14 cellular contexts compared by ENCODE assay signal in the genomic region with DNA sequence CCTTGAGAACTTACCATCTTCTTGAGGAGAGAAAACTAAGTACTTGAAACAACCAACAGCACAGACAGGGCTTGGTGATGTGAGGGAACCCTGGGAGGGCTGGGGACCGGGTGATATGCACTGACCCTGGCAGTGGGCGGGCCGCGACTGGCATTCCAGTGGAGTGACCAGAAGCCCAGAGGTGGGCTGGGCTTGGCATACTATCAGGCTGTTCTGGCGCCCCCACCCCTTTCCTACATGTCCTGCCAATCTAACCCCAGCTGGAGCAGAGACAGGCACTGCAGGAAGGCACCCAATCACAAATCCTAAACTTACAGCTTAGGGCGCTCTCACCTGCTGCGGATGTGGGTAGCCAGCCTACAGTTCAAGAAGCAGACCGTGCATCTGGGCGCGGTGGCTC. TPM values are rescaled to one million over a fixed set of nuclear protein-coding genes. Genes with fewer than 3 reads are reported as not detected.
DNase-seq lines count a peak whose midpoint lies in the region; ATAC-seq and TF ChIP-seq lines count a peak whose summit lies in the region.
"Had no signal": no experiment of that assay in that cellular context is flagged by ENCODE, and none has a peak within 500 bp of the region (broad histone marks: within the 10 kb centered on the region; RNA-seq: fewer than 3 reads in every experiment).

No MANE protein-coding gene starts in this region.

- H3K18ac ChIP-seq in trophoblast cell (ENCODE audit: low read length) (no peak overlapping the region), neuronal stem cell (ENCODE audit: low read length) (no peak overlapping the region)

- WGBS in trophoblast cell (ENCODE audit: extremely low coverage, insufficient coverage, insufficient read length), result no CpG with 5 or more reads among the region's 10 CpGs
- no CpG with 5 or more reads among the region's 10 CpGs for WGBS in neuronal stem cell (ENCODE audit: extremely low coverage in 2 of 2, insufficient read length in 2 of 2, insufficient replicate concordance in 1 of 2), 2 donors

- no peak for TF ChIP-seq POLR2A in Peyer's patch (IDR thresholded peaks at IDR 0.05)

- H3K4me3 ChIP-seq in Peyer's patch (no peak overlapping the region), fibroblast of lung (replicated peaks in 1 of 4; ENCODE audit: control extremely low read depth in 1 of 4, insufficient read depth in 1 of 4, low read depth in 3 of 4, low read length in 4 of 4) (no peak overlapping the region), trophoblast cell (ENCODE audit: low read depth, low read length) (no peak overlapping the region), neuronal stem cell (ENCODE audit: low read length in 2 of 2) (no peak overlapping the region)
- H3K4me3 ChIP-seq: SK-N-MC had no signal

- H3K27me3 ChIP-seq in Peyer's patch (no peaks in the 10 kb centered on the region), fibroblast of lung (ENCODE audit: control insufficient read depth, insufficient read depth, low read length) (no peaks in the 10 kb centered on the region), trophoblast cell (ENCODE audit: insufficient read depth, low read length) (no peaks in the 10 kb centered on the region), neuronal stem cell (ENCODE audit: control insufficient read depth in 3 of 3, insufficient read depth in 3 of 3, low read depth in 1 of 3, low read length in 3 of 3) (no peaks in the 10 kb centered on the region)

- no peaks in the 10 kb centered on the region for H3K9me3 ChIP-seq in Peyer's patch
- H3K9me3 ChIP-seq in fibroblast of lung (ENCODE audit: control insufficient read depth, insufficient read depth, low read depth, low read length), result no peaks in the 10 kb centered on the region
- no peaks in the 10 kb centered on the region for H3K9me3 ChIP-seq in trophoblast cell (ENCODE audit: insufficient read depth, low read depth, low read length)
- no peaks in the 10 kb centered on the region for H3K9me3 ChIP-seq in neuronal stem cell (replicated peaks in 1 of 2; ENCODE audit: control insufficient read depth in 2 of 2, insufficient read depth in 1 of 2, low read depth in 1 of 2, low read length in 2 of 2)

- H3K79me2 ChIP-seq in fibroblast of lung (ENCODE audit: control insufficient read depth, insufficient read depth, low read length) (peaks cover 39% of the 10 kb centered on the region), trophoblast cell (ENCODE audit: control insufficient read depth, insufficient read depth, low read length, poor library complexity) (peaks cover 2% of the 10 kb centered on the region)

- H4K91ac ChIP-seq in trophoblast cell (ENCODE audit: low read depth, low read length) (no peak overlapping the region), neuronal stem cell (ENCODE audit: low read depth, low read length, poor library complexity) (no peak overlapping the region)

- no peak overlapping the region for H4K12ac ChIP-seq in trophoblast cell (ENCODE audit: low read depth, low read length)

- H3K4ac ChIP-seq in trophoblast cell (ENCODE audit: low read depth, low read length), result no peak overlapping the region
- H3K4ac ChIP-seq in neuronal stem cell (ENCODE audit: low read length), result no peak overlapping the region

- TF ChIP-seq CTCF in Peyer's patch (IDR thresholded peaks at IDR 0.05) (no peak), fibroblast of lung (conservative IDR thresholded peaks at IDR 0.05 in 1 of 2, IDR thresholded peaks at IDR 0.05 in 1 of 2; ENCODE audit: low read depth in 1 of 2, low read length in 2 of 2) (no peak)

- H4K20me1 ChIP-seq in fibroblast of lung (ENCODE audit: control insufficient read depth, extremely low read depth, insufficient read depth, low read length), result no peaks in the 10 kb centered on the region

- in situ Hi-C loops in ACHN (cut with HindIII; ENCODE audit: low pct_ligation_motif_present, low pct_unique_long_range_greater_than_20kb, low sequenced_read_pairs), result no loop called here

- no peak overlapping the region for H3K14ac ChIP-seq in trophoblast cell (ENCODE audit: low read length)
- no peak overlapping the region for H3K14ac ChIP-seq in neuronal stem cell (ENCODE audit: low read length)

- H4K8ac ChIP-seq in trophoblast cell (ENCODE audit: low read depth, low read length) (no peak overlapping the region), neuronal stem cell (ENCODE audit: low read depth, low read length) (no peak overlapping the region)

- H2AFZ ChIP-seq in fibroblast of lung (ENCODE audit: low read length) (no peak overlapping the region), trophoblast cell (ENCODE audit: insufficient read depth, low read length, poor library complexity) (no peak overlapping the region), neuronal stem cell (ENCODE audit: low read length) (no peak overlapping the region)

- H3K4me1 ChIP-seq in Peyer's patch (peaks cover 0 to 38% (median 4%) of the 10 kb centered on the region in 4 donors), fibroblast of lung (ENCODE audit: control insufficient read depth, extremely low read depth, insufficient read depth, low read length) (peaks cover 40% of the 10 kb centered on the region), trophoblast cell (ENCODE audit: control insufficient read depth in 1 of 2, insufficient read depth in 2 of 2, low read length in 2 of 2) (peaks cover 34 to 35% of the 10 kb centered on the region in 2 experiments), neuronal stem cell (ENCODE audit: control insufficient read depth in 2 of 2, insufficient read depth in 1 of 2, low read depth in 1 of 2, low read length in 2 of 2) (peaks cover 0 to 21% of the 10 kb centered on the region in 2 donors)

- H3K36me3 ChIP-seq in Peyer's patch, result peaks cover 0 to 51% (median 0%) of the 10 kb centered on the region in 3 donors
- H3K36me3 ChIP-seq in fibroblast of lung (ENCODE audit: control insufficient read depth, insufficient read depth, low read length), result peaks cover 23% of the 10 kb centered on the region
- peaks cover 59 to 60% of the 10 kb centered on the region in 2 experiments for H3K36me3 ChIP-seq in trophoblast cell (ENCODE audit: control insufficient read depth in 1 of 2, insufficient read depth in 2 of 2, low read length in 2 of 2)
- peaks cover 28 to 76% of the 10 kb centered on the region in 2 donors for H3K36me3 ChIP-seq in neuronal stem cell (replicated peaks in 1 of 2; ENCODE audit: control insufficient read depth in 2 of 2, insufficient read depth in 2 of 2, low read length in 2 of 2)

- H3K27ac ChIP-seq in Peyer's patch, result peak overlapping the region in 3 of 4 donors; percentile 22 to 89 (median 56)
- peak overlapping the region; percentile 26 for H3K27ac ChIP-seq in fibroblast of lung (ENCODE audit: insufficient read depth, low read length)
- no peak overlapping the region for H3K27ac ChIP-seq in trophoblast cell (ENCODE audit: low read depth, low read length)
- H3K27ac ChIP-seq in neuronal stem cell (replicated peaks; ENCODE audit: low read length), result no peak overlapping the region
- H3K27ac ChIP-seq: SK-N-MC had no signal

- H2BK120ac ChIP-seq in trophoblast cell (ENCODE audit: insufficient read depth, low read length, poor library complexity) (no peak overlapping the region), neuronal stem cell (ENCODE audit: low read depth, low read length) (no peak overlapping the region)

- no peak overlapping the region for H2BK15ac ChIP-seq in neuronal stem cell (ENCODE audit: low read length)

- H3K79me1 ChIP-seq in trophoblast cell (ENCODE audit: low read length) (peaks cover 17% of the 10 kb centered on the region), neuronal stem cell (ENCODE audit: low read depth, low read length) (peaks cover 5% of the 10 kb centered on the region)

- ATAC-seq in HG02798 (IDR thresholded peaks at IDR 0.05; ENCODE audit: poor library complexity, unreplicated experiment), result no peak
- no peak for ATAC-seq in activated CD4-positive, CD25-positive, alpha-beta regulatory T cell treated with anti-CD3 and anti-CD28 coated beads, Interleukin-2, amount 50 U/mL, for 24 hours
- ATAC-seq: naive thymus-derived CD8-positive, alpha-beta T cell had no signal

- H3K4me2 ChIP-seq in fibroblast of lung (ENCODE audit: extremely low read depth, insufficient read depth, low read length) (no peak overlapping the region), trophoblast cell (ENCODE audit: low read length) (no peak overlapping the region), neuronal stem cell (ENCODE audit: insufficient read depth, low read length, poor library complexity, severe bottlenecking) (no peak overlapping the region)

- H2BK12ac ChIP-seq in trophoblast cell (ENCODE audit: low read length) (no peak overlapping the region), neuronal stem cell (ENCODE audit: low read length) (no peak overlapping the region)

- H2AK5ac ChIP-seq in trophoblast cell (ENCODE audit: low read length), result no peak overlapping the region
- H2AK5ac ChIP-seq in neuronal stem cell (ENCODE audit: low read depth, low read length), result no peak overlapping the region

- peak; percentile 63 for DNase-seq in ACHN
- DNase-seq in Peyer's patch, result no peak
- DNase-seq in fibroblast of lung (ENCODE audit: low read depth in 2 of 2), result peak; percentile 36 to 44
- DNase-seq in trophoblast cell, result peak; percentile 16 to 47
- no peak for DNase-seq in neuronal stem cell (ENCODE audit: low spot score)
- DNase-seq in activated effector memory CD4-positive, alpha-beta T cell treated with anti-CD3 and anti-CD28 coated beads, Interleukin-2, amount 50 U/mL, for 16 hours, result no peak
- DNase-seq: KG1; naive thymus-derived CD8-positive, alpha-beta T cell; NCI-H1930; NCI-H774; small intestine had no signal

- H3K23ac ChIP-seq in trophoblast cell (ENCODE audit: low read length) (no peak overlapping the region), neuronal stem cell (ENCODE audit: low read depth, low read length, poor library complexity) (no peak overlapping the region)

- H3K9ac ChIP-seq in fibroblast of lung (ENCODE audit: insufficient read depth, low read length), result no peak overlapping the region
- no peak overlapping the region for H3K9ac ChIP-seq in trophoblast cell (ENCODE audit: low read length)
- no peak overlapping the region for H3K9ac ChIP-seq in neuronal stem cell (ENCODE audit: low read depth, low read length, poor library complexity)

- H2BK5ac ChIP-seq in trophoblast cell (ENCODE audit: low read depth, low read length, poor library complexity), result no peak overlapping the region
- no peak overlapping the region for H2BK5ac ChIP-seq in neuronal stem cell (ENCODE audit: low read length)

RNA-seq across cellular contexts. Expression of gene GCAT, which starts 54.0 kb away (rescaled TPM):
- total RNA-seq in Peyer's patch (1 to 10 TPM; 3.8 to 9.3 (median 8.9) TPM), fibroblast of lung (7.7 and 11.9 TPM in 2 replicates)
- polyA plus RNA-seq in fibroblast of lung, result 6.6 and 11.0 TPM in 2 replicates
- polyA plus RNA-seq in fibroblast of lung (2012), result 14.0 and 25.6 TPM in 2 replicates
- polyA minus RNA-seq in fibroblast of lung (ENCODE audit: low replicate concordance), result 14.6 and 20.8 TPM in 2 replicates
- polyA plus RNA-seq in trophoblast cell (2013), result 15.3 and 16.1 TPM in 2 replicates
- polyA plus RNA-seq in neuronal stem cell (2013, experiment 1 of 2), result 22.8 TPM
- 22.6 TPM for polyA plus RNA-seq in neuronal stem cell (2013, experiment 2 of 2)

RNA-seq across cellular contexts. Expression of gene TRIOBP, which starts 56.9 kb away (rescaled TPM):
- total RNA-seq in Peyer's patch (10 to 100 TPM; 54.6 to 89.1 (median 83.6) TPM), fibroblast of lung (105 and 131 TPM in 2 replicates)
- 32.9 and 35.4 TPM in 2 replicates for polyA plus RNA-seq in fibroblast of lung
- 104 and 109 TPM in 2 replicates for polyA plus RNA-seq in fibroblast of lung (2012)
- 188 and 198 TPM in 2 replicates for polyA minus RNA-seq in fibroblast of lung (ENCODE audit: low replicate concordance)
- 47.7 and 49.4 TPM in 2 replicates for polyA plus RNA-seq in trophoblast cell (2013)
- polyA plus RNA-seq in neuronal stem cell (2013, experiment 1 of 2), result 17.8 TPM
- 17.3 TPM for polyA plus RNA-seq in neuronal stem cell (2013, experiment 2 of 2)

Comparison
In these comparisons a context has a peak if more than half of its experiments do, and no peak if none do; other contexts are left out.
1. DNase-seq: peak in ACHN (single experiment), fibroblast of lung (2 of 2) and trophoblast cell (2 of 2); none in Peyer's patch (0 of 3), neuronal stem cell (single experiment) and activated effector memory CD4-positive, alpha-beta T cell treated with anti-CD3 and anti-CD28 coated beads, Interleukin-2, amount 50 U/mL, for 16 hours (single experiment).
2. H3K27ac ChIP-seq: peak in Peyer's patch (3 of 4) and fibroblast of lung (single experiment); none in trophoblast cell (single experiment) and neuronal stem cell (single experiment).